In the genomic region with DNA sequence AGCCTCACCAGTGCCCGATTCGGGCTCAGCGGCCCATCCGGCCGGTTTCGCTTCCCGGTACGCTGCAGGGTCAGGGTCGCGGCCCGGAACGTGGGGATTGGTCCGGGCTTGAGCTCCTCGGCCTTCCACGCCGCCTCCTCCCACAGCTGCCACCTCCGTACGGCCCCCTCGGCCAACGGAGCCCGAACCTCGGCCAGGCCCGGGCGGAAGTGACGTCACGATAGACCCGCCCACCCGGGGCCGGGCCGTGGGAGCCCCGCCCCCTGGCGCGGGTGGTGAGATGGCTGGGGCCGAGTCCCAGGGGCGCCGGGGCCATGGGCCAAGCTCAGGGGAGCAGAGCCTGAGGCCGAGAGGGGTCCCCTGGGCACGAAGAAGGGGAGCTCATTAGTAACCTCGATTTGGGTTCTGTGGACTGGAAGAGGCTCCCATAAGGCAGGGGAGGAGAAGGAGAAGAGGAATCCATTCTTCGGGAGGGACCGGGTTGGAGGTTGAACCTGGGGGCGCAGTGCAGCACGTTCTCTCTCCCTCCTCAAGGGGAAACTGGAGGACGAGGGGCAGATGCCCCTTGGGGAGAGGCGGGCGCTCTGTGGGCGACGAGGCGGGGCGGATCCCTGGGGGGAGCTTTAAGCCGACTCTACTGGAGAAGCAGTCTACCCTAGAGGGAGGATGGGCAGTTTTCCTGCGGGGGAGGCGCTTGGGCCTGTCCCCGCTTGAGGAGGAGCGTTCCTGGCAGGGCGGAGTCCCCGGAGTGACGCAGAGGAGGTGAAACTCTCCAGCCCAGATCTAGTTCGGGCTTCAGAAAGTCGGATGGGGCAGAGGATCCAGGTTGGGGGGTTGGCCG, we compare ENCODE assay signal across 8 cellular contexts.
DNase-seq lines count a peak whose midpoint lies in the region; ATAC-seq, FAIRE-seq and TF ChIP-seq lines count a peak whose summit lies in the region.

A gene with protein sequence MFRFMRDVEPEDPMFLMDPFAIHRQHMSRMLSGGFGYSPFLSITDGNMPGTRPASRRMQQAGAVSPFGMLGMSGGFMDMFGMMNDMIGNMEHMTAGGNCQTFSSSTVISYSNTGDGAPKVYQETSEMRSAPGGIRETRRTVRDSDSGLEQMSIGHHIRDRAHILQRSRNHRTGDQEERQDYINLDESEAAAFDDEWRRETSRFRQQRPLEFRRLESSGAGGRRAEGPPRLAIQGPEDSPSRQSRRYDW (minus strand): TSS at position 211 of the 841 bp plus-strand sequence. CDS start 807 bp downstream, outside the sequence.

- peak; percentile 97 for TF ChIP-seq CTCF in AG09319 (IDR thresholded peaks at IDR 0.05; ENCODE audit: low read depth, low read length)

- H3K27ac Mint-ChIP-seq in central memory CD8-positive, alpha-beta T cell (ENCODE audit: low read depth), result peak within 1 kb of the TSS; percentile 95

- no peaks in the 10 kb centered on the region for H3K9me3 Mint-ChIP-seq in central memory CD8-positive, alpha-beta T cell

- peaks cover 28% of the 10 kb centered on the region for H3K36me3 Mint-ChIP-seq in central memory CD8-positive, alpha-beta T cell (ENCODE audit: insufficient read depth)

- peaks cover 27% of the 10 kb centered on the region for H3K4me1 Mint-ChIP-seq in central memory CD8-positive, alpha-beta T cell

- no peaks in the 10 kb centered on the region for H3K27me3 Mint-ChIP-seq in central memory CD8-positive, alpha-beta T cell

- FAIRE-seq in islet of Langerhans (lab: Jason Lieb, UNC), result peak; percentile 56

- peak; percentile 99 for DNase-seq in AG09319 (ENCODE audit: extremely low read depth, low read depth)
- DNase-seq in NCI-H446 (lab: John Stamatoyannopoulos, UW), result peak; percentile 97 to 99
- peak; percentile 93 for DNase-seq in activated CD4-positive, CD25-positive, alpha-beta regulatory T cell treated with anti-CD3 and anti-CD28 coated beads, Interleukin-2, amount 50 U/mL, for 16 hours (ENCODE audit: low read depth, low spot score)
- DNase-seq in central memory CD8-positive, alpha-beta T cell (ENCODE audit: low spot score in 2 of 2), result peak; percentile 96 to 97
- peak; percentile 97 for DNase-seq in stimulated activated CD4-positive, alpha-beta T cell treated with anti-CD3 and anti-CD28 coated beads, Interleukin-12 subunit alpha, Interleukin-12 subunit beta, amount 100 ng/mL, for 4 hours

- ATAC-seq in GM19025 (IDR thresholded peaks at IDR 0.05; ENCODE audit: low read depth, unreplicated experiment) (peak; percentile 79), HG03342 (IDR thresholded peaks at IDR 0.05; ENCODE audit: unreplicated experiment) (peak; percentile 90)
- peak; percentile 99 for ATAC-seq in central memory CD8-positive, alpha-beta T cell (replicated peaks; ENCODE audit: extremely low read depth, poor library complexity, severe bottlenecking)

- H3K4me3 Mint-ChIP-seq in central memory CD8-positive, alpha-beta T cell, result peak within 1 kb of the TSS; percentile 95

Comparison
In these comparisons a context has a peak if more than half of its experiments do, and no peak if none do; other contexts are left out.
1. Peak in every context shown above with its lines: DNase-seq and ATAC-seq.